ENCODE assay signal across 1 cellular context in the genomic region with DNA sequence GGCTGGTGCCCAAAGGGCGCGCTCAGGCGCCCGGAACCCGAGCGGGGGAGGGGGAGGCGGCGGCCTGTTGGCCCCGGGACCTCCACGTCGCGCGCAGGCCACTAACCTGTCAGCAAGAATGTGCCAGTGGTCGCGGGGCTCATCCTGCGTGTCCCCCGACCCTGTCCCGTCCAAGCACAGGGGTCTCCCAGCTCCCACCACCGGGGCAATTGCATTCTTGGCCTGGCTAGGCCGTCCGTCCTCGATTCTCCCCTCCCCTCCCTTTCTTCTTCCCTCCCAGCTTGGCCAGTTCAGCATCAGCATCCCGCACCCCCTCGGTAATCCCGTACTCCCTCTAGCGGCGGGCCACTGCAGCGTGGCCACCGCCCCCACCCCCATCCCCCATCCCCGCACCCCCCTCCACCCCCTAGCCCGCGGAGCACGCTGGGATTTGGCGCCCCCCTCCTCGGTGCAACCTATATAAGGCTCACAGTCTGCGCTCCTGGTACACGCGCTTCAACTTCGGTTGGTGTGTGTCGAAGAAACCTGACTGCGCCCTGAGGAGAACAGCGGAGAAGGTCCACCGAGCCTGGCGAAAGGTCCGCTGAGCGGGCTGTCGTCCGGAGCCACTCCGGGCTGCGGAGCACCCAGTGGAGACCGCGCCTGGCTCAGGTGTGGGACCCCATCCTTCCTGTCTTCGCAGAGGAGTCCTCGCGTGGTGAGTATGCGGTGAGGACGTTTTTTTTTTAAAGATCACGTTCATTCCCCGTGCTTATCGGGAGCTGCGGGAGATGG.
TF ChIP-seq lines count a peak whose summit lies in the region.

A gene with protein sequence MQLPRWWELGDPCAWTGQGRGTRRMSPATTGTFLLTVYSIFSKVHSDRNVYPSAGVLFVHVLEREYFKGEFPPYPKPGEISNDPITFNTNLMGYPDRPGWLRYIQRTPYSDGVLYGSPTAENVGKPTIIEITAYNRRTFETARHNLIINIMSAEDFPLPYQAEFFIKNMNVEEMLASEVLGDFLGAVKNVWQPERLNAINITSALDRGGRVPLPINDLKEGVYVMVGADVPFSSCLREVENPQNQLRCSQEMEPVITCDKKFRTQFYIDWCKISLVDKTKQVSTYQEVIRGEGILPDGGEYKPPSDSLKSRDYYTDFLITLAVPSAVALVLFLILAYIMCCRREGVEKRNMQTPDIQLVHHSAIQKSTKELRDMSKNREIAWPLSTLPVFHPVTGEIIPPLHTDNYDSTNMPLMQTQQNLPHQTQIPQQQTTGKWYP (minus strand): TSS at position 250 of the 774 bp plus-strand sequence. CDS start 35 bp downstream, at position 215.

TF ChIP-seq in HepG2, 621 proteins besides CTCF, POLR2A, EP300 and RAD21 (continued from another document and continues in another):
- TF ChIP-seq, protein P1, sequence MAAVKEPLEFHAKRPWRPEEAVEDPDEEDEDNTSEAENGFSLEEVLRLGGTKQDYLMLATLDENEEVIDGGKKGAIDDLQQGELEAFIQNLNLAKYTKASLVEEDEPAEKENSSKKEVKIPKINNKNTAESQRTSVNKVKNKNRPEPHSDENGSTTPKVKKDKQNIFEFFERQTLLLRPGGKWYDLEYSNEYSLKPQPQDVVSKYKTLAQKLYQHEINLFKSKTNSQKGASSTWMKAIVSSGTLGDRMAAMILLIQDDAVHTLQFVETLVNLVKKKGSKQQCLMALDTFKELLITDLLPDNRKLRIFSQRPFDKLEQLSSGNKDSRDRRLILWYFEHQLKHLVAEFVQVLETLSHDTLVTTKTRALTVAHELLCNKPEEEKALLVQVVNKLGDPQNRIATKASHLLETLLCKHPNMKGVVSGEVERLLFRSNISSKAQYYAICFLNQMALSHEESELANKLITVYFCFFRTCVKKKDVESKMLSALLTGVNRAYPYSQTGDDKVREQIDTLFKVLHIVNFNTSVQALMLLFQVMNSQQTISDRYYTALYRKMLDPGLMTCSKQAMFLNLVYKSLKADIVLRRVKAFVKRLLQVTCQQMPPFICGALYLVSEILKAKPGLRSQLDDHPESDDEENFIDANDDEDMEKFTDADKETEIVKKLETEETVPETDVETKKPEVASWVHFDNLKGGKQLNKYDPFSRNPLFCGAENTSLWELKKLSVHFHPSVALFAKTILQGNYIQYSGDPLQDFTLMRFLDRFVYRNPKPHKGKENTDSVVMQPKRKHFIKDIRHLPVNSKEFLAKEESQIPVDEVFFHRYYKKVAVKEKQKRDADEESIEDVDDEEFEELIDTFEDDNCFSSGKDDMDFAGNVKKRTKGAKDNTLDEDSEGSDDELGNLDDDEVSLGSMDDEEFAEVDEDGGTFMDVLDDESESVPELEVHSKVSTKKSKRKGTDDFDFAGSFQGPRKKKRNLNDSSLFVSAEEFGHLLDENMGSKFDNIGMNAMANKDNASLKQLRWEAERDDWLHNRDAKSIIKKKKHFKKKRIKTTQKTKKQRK (IDR thresholded peaks at IDR 0.05; ENCODE audit: low read length) = no peak
- TF ChIP-seq ZZZ3 (CRISPR knock-in tag; IDR thresholded peaks at IDR 0.05; ENCODE audit: borderline replicate concordance) (no peak), SOX6 (IDR thresholded peaks at IDR 0.05) (no peak), SOX6 (CRISPR knock-in tag; IDR thresholded peaks at IDR 0.05) (no peak; the same call in none of the 2 replicates), NCOA1 (CRISPR knock-in tag; IDR thresholded peaks at IDR 0.05) (no peak), ZNF253 (CRISPR knock-in tag; IDR thresholded peaks at IDR 0.05; ENCODE audit: borderline replicate concordance) (no peak; the same call in 1 of the 2 replicates), ZNF33B (CRISPR knock-in tag; IDR thresholded peaks at IDR 0.05) (no peak), ZBTB20 (CRISPR knock-in tag; IDR thresholded peaks at IDR 0.05; ENCODE audit: borderline replicate concordance, low read depth) (peak; percentile 50; the same call in 1 of the 2 replicates), SMARCE1 (IDR thresholded peaks at IDR 0.05; ENCODE audit: borderline replicate concordance) (no peak), ZNF34 (CRISPR knock-in tag; IDR thresholded peaks at IDR 0.05; ENCODE audit: borderline replicate concordance) (no peak), ZNF430 (CRISPR knock-in tag; IDR thresholded peaks at IDR 0.05) (peak; percentile 21), IRF9 (CRISPR knock-in tag; IDR thresholded peaks at IDR 0.05; ENCODE audit: borderline replicate concordance) (no peak), CBX1 (IDR thresholded peaks at IDR 0.05; ENCODE audit: low read depth) (peak; percentile 90), ZC3H13 (CRISPR knock-in tag; IDR thresholded peaks at IDR 0.05) (0 out of 2 replicates have a peak, but pooled peaks have one; percentile 4), ZNF510 (CRISPR knock-in tag; IDR thresholded peaks at IDR 0.05; ENCODE audit: low read depth) (no peak), HNRNPK (IDR thresholded peaks at IDR 0.05; ENCODE audit: low read depth, low read length, poor library complexity, severe bottlenecking) (peak; percentile 80), ZNF619 (CRISPR knock-in tag; IDR thresholded peaks at IDR 0.05) (no peak), SCMH1 (CRISPR knock-in tag; IDR thresholded peaks at IDR 0.05; ENCODE audit: borderline replicate concordance) (no peak), SOX13 (IDR thresholded peaks at IDR 0.05) (no peak), SOX13 (CRISPR knock-in tag; conservative IDR thresholded peaks at IDR 0.05 in 1 of 2, IDR thresholded peaks at IDR 0.05 in 1 of 2) (0 out of 4 replicates have a peak, but pooled peaks of 1 of the 2 experiments have one; percentile 25), ZNF607 (CRISPR knock-in tag; IDR thresholded peaks at IDR 0.05; ENCODE audit: borderline replicate concordance) (0 out of 2 replicates have a peak, but pooled peaks have one; percentile 15), ZNF232 (CRISPR knock-in tag; IDR thresholded peaks at IDR 0.05; ENCODE audit: borderline replicate concordance) (no peak), ZSCAN22 (CRISPR knock-in tag; IDR thresholded peaks at IDR 0.05) (no peak), ZNF737 (CRISPR knock-in tag; IDR thresholded peaks at IDR 0.05; ENCODE audit: borderline replicate concordance) (no peak), HDAC6 (IDR thresholded peaks at IDR 0.05; ENCODE audit: low read depth, low read length) (no peak)
- TF ChIP-seq, protein P2, sequence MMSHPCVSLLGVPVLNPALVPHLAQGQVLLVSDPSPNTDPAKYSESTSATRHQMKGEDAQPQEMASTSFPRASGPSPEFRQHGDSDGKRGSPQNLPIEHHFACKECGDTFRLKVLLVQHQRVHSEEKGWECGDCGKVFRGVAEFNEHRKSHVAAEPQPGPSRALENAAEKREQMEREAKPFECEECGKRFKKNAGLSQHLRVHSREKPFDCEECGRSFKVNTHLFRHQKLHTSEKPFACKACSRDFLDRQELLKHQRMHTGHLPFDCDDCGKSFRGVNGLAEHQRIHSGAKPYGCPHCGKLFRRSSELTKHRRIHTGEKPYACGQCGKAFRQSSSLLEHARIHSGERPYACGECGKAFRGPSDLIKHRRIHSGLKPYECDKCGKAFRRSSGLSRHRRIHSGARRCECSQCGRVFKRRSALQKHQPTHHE (CRISPR knock-in tag; IDR thresholded peaks at IDR 0.05; ENCODE audit: borderline replicate concordance) = no peak
- TF ChIP-seq, protein P3, sequence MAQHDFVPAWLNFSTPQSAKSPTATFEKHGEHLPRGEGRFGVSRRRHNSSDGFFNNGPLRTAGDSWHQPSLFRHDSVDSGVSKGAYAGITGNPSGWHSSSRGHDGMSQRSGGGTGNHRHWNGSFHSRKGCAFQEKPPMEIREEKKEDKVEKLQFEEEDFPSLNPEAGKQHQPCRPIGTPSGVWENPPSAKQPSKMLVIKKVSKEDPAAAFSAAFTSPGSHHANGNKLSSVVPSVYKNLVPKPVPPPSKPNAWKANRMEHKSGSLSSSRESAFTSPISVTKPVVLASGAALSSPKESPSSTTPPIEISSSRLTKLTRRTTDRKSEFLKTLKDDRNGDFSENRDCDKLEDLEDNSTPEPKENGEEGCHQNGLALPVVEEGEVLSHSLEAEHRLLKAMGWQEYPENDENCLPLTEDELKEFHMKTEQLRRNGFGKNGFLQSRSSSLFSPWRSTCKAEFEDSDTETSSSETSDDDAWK (CRISPR knock-in tag; IDR thresholded peaks at IDR 0.05) = no peak
- TF ChIP-seq, protein P4, sequence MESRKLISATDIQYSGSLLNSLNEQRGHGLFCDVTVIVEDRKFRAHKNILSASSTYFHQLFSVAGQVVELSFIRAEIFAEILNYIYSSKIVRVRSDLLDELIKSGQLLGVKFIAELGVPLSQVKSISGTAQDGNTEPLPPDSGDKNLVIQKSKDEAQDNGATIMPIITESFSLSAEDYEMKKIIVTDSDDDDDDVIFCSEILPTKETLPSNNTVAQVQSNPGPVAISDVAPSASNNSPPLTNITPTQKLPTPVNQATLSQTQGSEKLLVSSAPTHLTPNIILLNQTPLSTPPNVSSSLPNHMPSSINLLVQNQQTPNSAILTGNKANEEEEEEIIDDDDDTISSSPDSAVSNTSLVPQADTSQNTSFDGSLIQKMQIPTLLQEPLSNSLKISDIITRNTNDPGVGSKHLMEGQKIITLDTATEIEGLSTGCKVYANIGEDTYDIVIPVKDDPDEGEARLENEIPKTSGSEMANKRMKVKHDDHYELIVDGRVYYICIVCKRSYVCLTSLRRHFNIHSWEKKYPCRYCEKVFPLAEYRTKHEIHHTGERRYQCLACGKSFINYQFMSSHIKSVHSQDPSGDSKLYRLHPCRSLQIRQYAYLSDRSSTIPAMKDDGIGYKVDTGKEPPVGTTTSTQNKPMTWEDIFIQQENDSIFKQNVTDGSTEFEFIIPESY (CRISPR knock-in tag; IDR thresholded peaks at IDR 0.05) = peak; percentile 18; the same call in 1 of the 2 replicates
- TF ChIP-seq, protein P5, sequence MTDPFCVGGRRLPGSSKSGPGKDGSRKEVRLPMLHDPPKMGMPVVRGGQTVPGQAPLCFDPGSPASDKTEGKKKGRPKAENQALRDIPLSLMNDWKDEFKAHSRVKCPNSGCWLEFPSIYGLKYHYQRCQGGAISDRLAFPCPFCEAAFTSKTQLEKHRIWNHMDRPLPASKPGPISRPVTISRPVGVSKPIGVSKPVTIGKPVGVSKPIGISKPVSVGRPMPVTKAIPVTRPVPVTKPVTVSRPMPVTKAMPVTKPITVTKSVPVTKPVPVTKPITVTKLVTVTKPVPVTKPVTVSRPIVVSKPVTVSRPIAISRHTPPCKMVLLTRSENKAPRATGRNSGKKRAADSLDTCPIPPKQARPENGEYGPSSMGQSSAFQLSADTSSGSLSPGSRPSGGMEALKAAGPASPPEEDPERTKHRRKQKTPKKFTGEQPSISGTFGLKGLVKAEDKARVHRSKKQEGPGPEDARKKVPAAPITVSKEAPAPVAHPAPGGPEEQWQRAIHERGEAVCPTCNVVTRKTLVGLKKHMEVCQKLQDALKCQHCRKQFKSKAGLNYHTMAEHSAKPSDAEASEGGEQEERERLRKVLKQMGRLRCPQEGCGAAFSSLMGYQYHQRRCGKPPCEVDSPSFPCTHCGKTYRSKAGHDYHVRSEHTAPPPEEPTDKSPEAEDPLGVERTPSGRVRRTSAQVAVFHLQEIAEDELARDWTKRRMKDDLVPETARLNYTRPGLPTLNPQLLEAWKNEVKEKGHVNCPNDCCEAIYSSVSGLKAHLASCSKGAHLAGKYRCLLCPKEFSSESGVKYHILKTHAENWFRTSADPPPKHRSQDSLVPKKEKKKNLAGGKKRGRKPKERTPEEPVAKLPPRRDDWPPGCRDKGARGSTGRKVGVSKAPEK (CRISPR knock-in tag; IDR thresholded peaks at IDR 0.05; ENCODE audit: borderline replicate concordance) = peak; percentile 69; the same call in 1 of the 2 replicates
- TF ChIP-seq, protein P6, sequence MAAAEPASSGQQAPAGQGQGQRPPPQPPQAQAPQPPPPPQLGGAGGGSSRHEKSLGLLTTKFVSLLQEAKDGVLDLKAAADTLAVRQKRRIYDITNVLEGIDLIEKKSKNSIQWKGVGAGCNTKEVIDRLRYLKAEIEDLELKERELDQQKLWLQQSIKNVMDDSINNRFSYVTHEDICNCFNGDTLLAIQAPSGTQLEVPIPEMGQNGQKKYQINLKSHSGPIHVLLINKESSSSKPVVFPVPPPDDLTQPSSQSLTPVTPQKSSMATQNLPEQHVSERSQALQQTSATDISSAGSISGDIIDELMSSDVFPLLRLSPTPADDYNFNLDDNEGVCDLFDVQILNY (CRISPR knock-in tag; conservative IDR thresholded peaks at IDR 0.05) = no peak
- TF ChIP-seq, protein P7, sequence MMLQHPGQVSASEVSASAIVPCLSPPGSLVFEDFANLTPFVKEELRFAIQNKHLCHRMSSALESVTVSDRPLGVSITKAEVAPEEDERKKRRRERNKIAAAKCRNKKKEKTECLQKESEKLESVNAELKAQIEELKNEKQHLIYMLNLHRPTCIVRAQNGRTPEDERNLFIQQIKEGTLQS (CRISPR knock-in tag; IDR thresholded peaks at IDR 0.05) = no peak
- TF ChIP-seq, protein P8, sequence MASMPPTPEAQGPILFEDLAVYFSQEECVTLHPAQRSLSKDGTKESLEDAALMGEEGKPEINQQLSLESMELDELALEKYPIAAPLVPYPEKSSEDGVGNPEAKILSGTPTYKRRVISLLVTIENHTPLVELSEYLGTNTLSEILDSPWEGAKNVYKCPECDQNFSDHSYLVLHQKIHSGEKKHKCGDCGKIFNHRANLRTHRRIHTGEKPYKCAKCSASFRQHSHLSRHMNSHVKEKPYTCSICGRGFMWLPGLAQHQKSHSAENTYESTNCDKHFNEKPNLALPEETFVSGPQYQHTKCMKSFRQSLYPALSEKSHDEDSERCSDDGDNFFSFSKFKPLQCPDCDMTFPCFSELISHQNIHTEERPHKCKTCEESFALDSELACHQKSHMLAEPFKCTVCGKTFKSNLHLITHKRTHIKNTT (CRISPR knock-in tag; IDR thresholded peaks at IDR 0.05) = no peak
